Comparison of ENCODE assay signal across 24 cellular contexts in the genomic region with DNA sequence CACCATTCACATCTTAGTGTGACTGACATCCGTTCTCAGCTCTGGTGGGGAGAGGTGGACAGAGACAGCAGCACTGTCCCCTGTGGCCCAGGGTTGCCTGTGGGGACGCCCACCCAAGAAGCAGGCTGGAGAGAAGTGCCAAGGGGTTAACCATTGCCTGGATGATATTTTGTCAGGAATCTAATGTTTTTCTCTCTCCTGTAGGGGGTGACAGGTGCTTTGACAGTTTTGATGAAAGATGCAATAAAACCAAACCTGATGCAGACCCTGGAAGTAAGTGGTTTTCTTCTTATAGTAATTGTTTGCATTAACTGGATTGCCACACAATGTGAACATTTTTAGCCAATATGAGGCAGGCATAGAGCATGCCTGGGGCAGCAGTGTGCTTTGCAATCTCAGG.
DNase-seq lines count a peak whose midpoint lies in the region; ATAC-seq, FAIRE-seq and TF ChIP-seq lines count a peak whose summit lies in the region.
"Had no signal": no experiment of that assay in that cellular context is flagged by ENCODE, and none has a peak within 500 bp of the region (broad histone marks: within the 10 kb centered on the region; RNA-seq: fewer than 3 reads in every experiment).

No MANE protein-coding gene starts in this region.

- BruUV-seq in HepG2 (replicated peaks; lab: Mats Ljungman, UMichigan) (no TSS peak), OCI-LY7 (replicated peaks; lab: Mats Ljungman, UMichigan) (no TSS peak)

- H3K9ac ChIP-seq in HepG2 (ENCODE audit: insufficient read depth, low read depth, low read length): no peak overlapping the region
- no peak overlapping the region for H3K9ac ChIP-seq in endodermal cell (ENCODE audit: extremely low read depth, low read length, poor library complexity, severe bottlenecking)
- H3K9ac ChIP-seq: GM23248 had no signal

- H3K4me3 ChIP-seq in HepG2 (replicated peaks in 1 of 3; ENCODE audit: insufficient read depth in 1 of 3, low read depth in 2 of 3, low read length in 3 of 3): no peak overlapping the region
- no peak overlapping the region for H3K4me3 ChIP-seq in right lobe of liver
- no peak overlapping the region for H3K4me3 ChIP-seq in OCI-LY7 (ENCODE audit: low read depth, low read length, poor library complexity, severe bottlenecking)
- H3K4me3 ChIP-seq in endodermal cell (ENCODE audit: low read length): no peak overlapping the region
- H3K4me3 ChIP-seq: GM23248, HAP-1 had no signal

- H3K79me2 ChIP-seq in HepG2 (ENCODE audit: insufficient read depth, low read length) (no peaks in the 10 kb centered on the region), OCI-LY7 (ENCODE audit: insufficient read depth, low read depth, low read length) (no peaks in the 10 kb centered on the region)

- TF ChIP-seq CTCF in HepG2 (CRISPR knock-in tag; IDR thresholded peaks at IDR 0.05) (no peak), right lobe of liver (IDR thresholded peaks at IDR 0.05) (no peak), OCI-LY7 (conservative IDR thresholded peaks at IDR 0.05; ENCODE audit: low read length) (0 out of 2 replicates have a peak, but pooled peaks have one; percentile 20), endodermal cell (conservative IDR thresholded peaks at IDR 0.05) (peak; percentile 27)

- CTCF ChIA-PET in HepG2 (lab: Yijun Ruan, JAX; ENCODE audit: low intra/inter-chr PET ratio, low total read pairs): interaction anchor here (1.1 kb wide), 1 partner anchor 359 kb away, joined by 4 read pairs; no protein-coding TSS in a partner anchor
- CTCF ChIA-PET in OCI-LY7 (lab: Charles Lee; ENCODE audit: unreplicated experiment): no interaction called here

- intact Hi-C loops in HepG2 (cut with micrococcal nuclease; ENCODE audit: unreplicated experiment): no loop called here
- intact Hi-C loops in right lobe of liver (cut with DNase I): no loop called here
- intact Hi-C loops in OCI-LY7 (cut with micrococcal nuclease; ENCODE audit: unreplicated experiment): no loop called here

- H3K27ac ChIP-seq in HepG2 (ENCODE audit: extremely low read length, insufficient read depth, low read length) (no peak overlapping the region), right lobe of liver (no peak overlapping the region), OCI-LY7 (ENCODE audit: low read depth, low read length, poor library complexity, severe bottlenecking) (no peak overlapping the region), endodermal cell (ENCODE audit: low read depth, low read length) (no peak overlapping the region)
- H3K27ac ChIP-seq: GM23248, HL-60 had no signal

- H2AFZ ChIP-seq in HepG2 (ENCODE audit: low read length) (no peak overlapping the region), OCI-LY7 (ENCODE audit: low read length) (no peak overlapping the region)
- H2AFZ ChIP-seq: GM23248 had no signal

- no peaks in the 10 kb centered on the region for H3K27me3 Mint-ChIP-seq in endodermal cell (ENCODE audit: insufficient read depth)
- H3K27me3 Mint-ChIP-seq: B cell had no signal

- ATAC-seq in HepG2 (no peak), right lobe of liver (no peak)

- H3K4me1 Mint-ChIP-seq in endodermal cell: no peaks in the 10 kb centered on the region

- WGBS in HepG2 (ENCODE audit: low lambda C conversion rate): 100% methylated on average over 2 of the region's 2 CpGs
- WGBS in right lobe of liver (ENCODE audit: insufficient coverage, low coverage, low lambda C conversion rate, missing lambda C conversion rate): 100% methylated on average over 1 of the region's 2 CpGs
- 91 to 100% methylated on average over 2 of the region's 2 CpGs for WGBS in endodermal cell (ENCODE audit: insufficient coverage in 1 of 2, insufficient read length in 1 of 2), 2 experiments

- in situ Hi-C loops in HepG2 (cut with HindIII; ENCODE audit: extremely low pct_ligation_motif_present, low pct_unique_long_range_greater_than_20kb): no loop called here

- DNase-seq in HepG2 (ENCODE audit: low spot score): no peak
- no peak for DNase-seq in right lobe of liver
- DNase-seq in OCI-LY7 (ENCODE audit: low spot score): no peak
- DNase-seq in endodermal cell: no peak
- no peak for DNase-seq in effector CD4-positive, alpha-beta T cell
- no peak for DNase-seq in activated T-cell treated with anti-CD3 and anti-CD28 coated beads for 4 hours
- DNase-seq in RCC 7860 (ENCODE audit: low spot score): no peak
- DNase-seq: Caco-2, DMS 273 treated with DMSO at 0.1 percent for 48 hours, DMS79 treated with DMSO at 0.1 percent for 48 hours, GM23248, KG1, NCI-H1105, NCI-H2029 treated with DMSO at 0.1 percent for 48 hours, NCI-H2171, NCI-H345, NCI-H524, NCI-H774, OCI-M1, Right ventricle myocardium superior had no signal

- no peak overlapping the region for H3K27ac Mint-ChIP-seq in endodermal cell
- H3K27ac Mint-ChIP-seq: B cell had no signal

- H3K9me2 ChIP-seq in OCI-LY7 (ENCODE audit: insufficient read depth, low read length): no peaks in the 10 kb centered on the region

- H3K36me3 Mint-ChIP-seq in endodermal cell (ENCODE audit: low read depth): peaks cover 34% of the 10 kb centered on the region

- no peaks in the 10 kb centered on the region for H3K4me1 ChIP-seq in HepG2 (ENCODE audit: insufficient read depth, low read length)
- H3K4me1 ChIP-seq in right lobe of liver: no peaks in the 10 kb centered on the region
- H3K4me1 ChIP-seq in OCI-LY7 (ENCODE audit: insufficient read depth, low read length, poor library complexity, severe bottlenecking): no peaks in the 10 kb centered on the region
- no peaks in the 10 kb centered on the region for H3K4me1 ChIP-seq in endodermal cell (ENCODE audit: control insufficient read depth, insufficient read depth, low read length)
- H3K4me1 ChIP-seq: HAP-1 had no signal

- no peak overlapping the region for H3K4me2 ChIP-seq in HepG2 (ENCODE audit: low read depth, low read length)
- no peak overlapping the region for H3K4me2 ChIP-seq in OCI-LY7 (ENCODE audit: low read length)

- H3K27me3 ChIP-seq in HepG2 (ENCODE audit: control insufficient read depth in 1 of 2, insufficient read depth in 2 of 2, low read length in 2 of 2): no peaks in the 10 kb centered on the region
- no peaks in the 10 kb centered on the region for H3K27me3 ChIP-seq in right lobe of liver
- H3K27me3 ChIP-seq in endodermal cell (ENCODE audit: control insufficient read depth, insufficient read depth, low read length, poor library complexity, severe bottlenecking): no peaks in the 10 kb centered on the region

- FAIRE-seq in HepG2 (lab: Jason Lieb, UNC) (no peak), RCC 7860 (lab: Jason Lieb, UNC) (no peak)
- FAIRE-seq: GM12892 had no signal

- no peaks in the 10 kb centered on the region for H3K9me3 ChIP-seq in HepG2 (ENCODE audit: low read length)
- H3K9me3 ChIP-seq in right lobe of liver: no peaks in the 10 kb centered on the region
- no peaks in the 10 kb centered on the region for H3K9me3 ChIP-seq in OCI-LY7 (ENCODE audit: low read length)
- H3K9me3 ChIP-seq in endodermal cell (ENCODE audit: control insufficient read depth, low read length): no peaks in the 10 kb centered on the region
- H3K9me3 ChIP-seq: Caco-2, HAP-1 had no signal

- peaks cover 15 to 61% of the 10 kb centered on the region in 2 experiments for H3K36me3 ChIP-seq in HepG2 (replicated peaks in 1 of 2; ENCODE audit: control insufficient read depth in 1 of 2, insufficient read depth in 2 of 2, low read length in 2 of 2)
- H3K36me3 ChIP-seq in right lobe of liver: peaks cover 0 to 2% (median 0%) of the 10 kb centered on the region in 4 donors
- H3K36me3 ChIP-seq in OCI-LY7 (ENCODE audit: insufficient read depth, low read length): peaks cover 77% of the 10 kb centered on the region
- H3K36me3 ChIP-seq in endodermal cell (ENCODE audit: control insufficient read depth, insufficient read depth, low read length): peaks cover 60% of the 10 kb centered on the region

- TF ChIP-seq EP300 in HepG2 (IDR thresholded peaks at IDR 0.05; ENCODE audit: low read depth in 2 of 2, low read length in 2 of 2): no peak
- no peak for TF ChIP-seq EP300 in HepG2 (CRISPR knock-in tag; IDR thresholded peaks at IDR 0.05; ENCODE audit: borderline replicate concordance)

- POLR2A ChIA-PET in HepG2 (lab: Yijun Ruan, JAX) (no interaction called here), OCI-LY7 (lab: Charles Lee) (no interaction called here)

- no peak overlapping the region for H3K4me3 Mint-ChIP-seq in endodermal cell
- H3K4me3 Mint-ChIP-seq: B cell had no signal

- no peak for TF ChIP-seq RAD21 in HepG2 (CRISPR knock-in tag; IDR thresholded peaks at IDR 0.05)

- H4K20me1 ChIP-seq in HepG2 (ENCODE audit: insufficient read depth, low read length) (no peaks in the 10 kb centered on the region), OCI-LY7 (ENCODE audit: insufficient read depth, low read length) (no peaks in the 10 kb centered on the region)

- H3K9me3 Mint-ChIP-seq in endodermal cell: no peaks in the 10 kb centered on the region

- TF ChIP-seq POLR2A in HepG2 (IDR thresholded peaks at IDR 0.05; ENCODE audit: insufficient read depth in 1 of 2, low read depth in 2 of 2, low read length in 2 of 2) (no peak), right lobe of liver (IDR thresholded peaks at IDR 0.05) (no peak)

TF ChIP-seq in HepG2, 621 proteins besides CTCF, POLR2A, EP300 and RAD21:
- no peak for TF ChIP-seq FOSL1 (CRISPR knock-in tag; IDR thresholded peaks at IDR 0.05; ENCODE audit: borderline replicate concordance)
- peak; percentile 55 for TF ChIP-seq STAG1 (CRISPR knock-in tag; IDR thresholded peaks at IDR 0.05)
- peak; percentile 58; the same call in 1 of the 2 replicates for TF ChIP-seq ZNF652 (CRISPR knock-in tag; IDR thresholded peaks at IDR 0.05; ENCODE audit: borderline replicate concordance, low read depth)

Comparison
In these comparisons a context has a peak if more than half of its experiments do, and no peak if none do; other contexts are left out.
1. CTCF ChIP-seq: peak in OCI-LY7 (single experiment) and endodermal cell (single experiment); none in HepG2 (single experiment) and right lobe of liver (0 of 4).